In genomic region chr4:6749340-6750171, GRCh38 we compare ENCODE assay signal across 12 cellular contexts. TPM values are rescaled to one million over a fixed set of nuclear protein-coding genes. Genes with fewer than 3 reads are reported as not detected.
A peak's percentile ranks its signal among the peaks of the same experiment; 100 is the strongest.
DNase-seq lines count a peak whose midpoint lies in the region; ATAC-seq and TF ChIP-seq lines count a peak whose summit lies in the region.
"Had no signal": no experiment of that assay in that cellular context is flagged by ENCODE, and none has a peak within 500 bp of the region (broad histone marks: within the 10 kb centered on the region; RNA-seq: fewer than 3 reads in every experiment).

No MANE protein-coding gene starts in this region.

- H3K27ac Mint-ChIP-seq in Calu3 (ENCODE audit: unreplicated experiment): peak overlapping the region; percentile 54
- H3K27ac Mint-ChIP-seq in activated CD8-positive, alpha-beta T cell treated with anti-CD3 and anti-CD28 coated beads for 36 hours: no peak overlapping the region
- H3K27ac Mint-ChIP-seq in immature natural killer cell: no peak overlapping the region

- peak; percentile 61 for DNase-seq in Calu3
- no peak for DNase-seq in RWPE2 (ENCODE audit: low spot score)
- DNase-seq in fibroblast of villous mesenchyme (ENCODE audit: low read depth): peak; percentile 37
- peak; percentile 82 to 83 for DNase-seq in psoas muscle
- no peak for DNase-seq in activated CD8-positive, alpha-beta T cell treated with anti-CD3 and anti-CD28 coated beads for 36 hours
- no peak for DNase-seq in GM19240 (ENCODE audit: insufficient read length, low spot score)
- DNase-seq in immature natural killer cell: no peak
- DNase-seq: activated effector memory CD4-positive, alpha-beta T cell treated with Interleukin-2 at 50 U/mL for 16 hours; NCI-H82 had no signal

- BruUV-seq in Calu3 (replicated peaks; lab: Mats Ljungman, UMichigan): no TSS peak

- H3K4me3 Mint-ChIP-seq in Calu3 (ENCODE audit: low read depth, unreplicated experiment) (peak overlapping the region; percentile 31), immature natural killer cell (no peak overlapping the region)
- H3K4me3 Mint-ChIP-seq in activated CD8-positive, alpha-beta T cell treated with anti-CD3 and anti-CD28 coated beads for 36 hours: no peak overlapping the region

- POLR2A ChIA-PET in activated CD8-positive, alpha-beta T cell treated with anti-CD3 and anti-CD28 coated beads for 36 hours (lab: Charles Lee): no interaction called here

- H3K27me3 ChIP-seq in RWPE2 (ENCODE audit: insufficient read depth, poor library complexity, severe bottlenecking) (no peaks in the 10 kb centered on the region), psoas muscle (ENCODE audit: insufficient read depth in 3 of 3, low read length in 2 of 3) (no peaks in the 10 kb centered on the region)

- ATAC-seq in RWPE2 (ENCODE audit: low read depth) (peak; percentile 81), psoas muscle (peak; percentile 84 to 92 (median 88)), HG02840 (IDR thresholded peaks at IDR 0.05; ENCODE audit: low FRiP score, unreplicated experiment) (no peak)
- no peak for ATAC-seq in activated CD8-positive, alpha-beta T cell treated with anti-CD3 and anti-CD28 coated beads for 36 hours

- intact Hi-C loops in Calu3 (cut with micrococcal nuclease; ENCODE audit: unreplicated experiment): no loop called here
- intact Hi-C loops in psoas muscle (cut with DNase I): no loop called here
- intact Hi-C loops in activated CD8-positive, alpha-beta T cell treated with anti-CD3 and anti-CD28 coated beads for 36 hours (cut with micrococcal nuclease): no loop called here

- H3K4me3 ChIP-seq in RWPE2 (ENCODE audit: severe bottlenecking) (no peak overlapping the region), fibroblast of villous mesenchyme (ENCODE audit: low read depth, low read length) (no peak overlapping the region), psoas muscle (no peak overlapping the region)

- H3K9me3 ChIP-seq in RWPE2 (ENCODE audit: severe bottlenecking): no peaks in the 10 kb centered on the region
- no peaks in the 10 kb centered on the region for H3K9me3 ChIP-seq in psoas muscle

- peaks cover 4% of the 10 kb centered on the region for H3K36me3 Mint-ChIP-seq in Calu3 (ENCODE audit: insufficient read depth, unreplicated experiment)
- no peaks in the 10 kb centered on the region for H3K36me3 Mint-ChIP-seq in activated CD8-positive, alpha-beta T cell treated with anti-CD3 and anti-CD28 coated beads for 36 hours (ENCODE audit: low read depth)
- no peaks in the 10 kb centered on the region for H3K36me3 Mint-ChIP-seq in immature natural killer cell

- H3K27me3 Mint-ChIP-seq in Calu3 (ENCODE audit: unreplicated experiment) (no peaks in the 10 kb centered on the region), immature natural killer cell (ENCODE audit: low read depth in 3 of 3) (peaks cover 0 to 2% (median 0%) of the 10 kb centered on the region in 3 donors)
- H3K27me3 Mint-ChIP-seq in activated CD8-positive, alpha-beta T cell treated with anti-CD3 and anti-CD28 coated beads for 36 hours: no peaks in the 10 kb centered on the region

- H3K36me3 ChIP-seq in RWPE2 (ENCODE audit: low read depth) (no peaks in the 10 kb centered on the region), psoas muscle (ENCODE audit: insufficient read depth in 1 of 2, low read depth in 1 of 2) (no peaks in the 10 kb centered on the region)

- 27 to 32% (median 32%) methylated on average over 22 to 25 of the region's 25 CpGs for WGBS in psoas muscle, 3 donors

- H3K27ac ChIP-seq in RWPE2 (ENCODE audit: poor library complexity, severe bottlenecking): peak overlapping the region; percentile 5
- peak overlapping the region; percentile 46 for H3K27ac ChIP-seq in psoas muscle

- no peaks in the 10 kb centered on the region for H3K9me3 Mint-ChIP-seq in Calu3 (ENCODE audit: low read depth, unreplicated experiment)
- no peaks in the 10 kb centered on the region for H3K9me3 Mint-ChIP-seq in activated CD8-positive, alpha-beta T cell treated with anti-CD3 and anti-CD28 coated beads for 36 hours
- H3K9me3 Mint-ChIP-seq in immature natural killer cell: no peaks in the 10 kb centered on the region

- TF ChIP-seq CTCF in Calu3 (IDR thresholded peaks at IDR 0.05; ENCODE audit: unreplicated experiment) (no peak), RWPE2 (IDR thresholded peaks at IDR 0.05; ENCODE audit: poor library complexity, severe bottlenecking) (no peak), fibroblast of villous mesenchyme (IDR thresholded peaks at IDR 0.05; ENCODE audit: insufficient read depth, low read depth, low read length) (no peak), psoas muscle (IDR thresholded peaks at IDR 0.05) (no peak)
- TF ChIP-seq CTCF in activated CD8-positive, alpha-beta T cell treated with anti-CD3 and anti-CD28 coated beads for 36 hours (IDR thresholded peaks at IDR 0.05): no peak

- H3K4me1 ChIP-seq in RWPE2 (ENCODE audit: insufficient read depth, poor library complexity, severe bottlenecking) (peaks cover 10% of the 10 kb centered on the region), psoas muscle (peaks cover 8% of the 10 kb centered on the region)

- CTCF ChIA-PET in Calu3 (lab: Charles Lee): interaction anchor here (0.6 kb wide), 1 partner anchor 480 kb away, joined by 4 read pairs; the partner anchor contains the start of gene WFS1
- CTCF ChIA-PET in activated CD8-positive, alpha-beta T cell treated with anti-CD3 and anti-CD28 coated beads for 36 hours (lab: Charles Lee): no interaction called here

- H3K4me1 Mint-ChIP-seq in Calu3 (ENCODE audit: low read depth, unreplicated experiment) (peaks cover 41% of the 10 kb centered on the region), immature natural killer cell (peaks cover 7 to 8% of the 10 kb centered on the region in 2 donors)
- H3K4me1 Mint-ChIP-seq in activated CD8-positive, alpha-beta T cell treated with anti-CD3 and anti-CD28 coated beads for 36 hours (ENCODE audit: low read depth): peaks cover 12% of the 10 kb centered on the region

RNA-seq across cellular contexts. Expression of gene KIAA0232, which starts 33.0 kb away (rescaled TPM):
- total RNA-seq in Calu3 (2022): 17.4 and 17.7 TPM in 2 replicates
- 23.2 and 29.8 TPM in 2 replicates for total RNA-seq in fibroblast of villous mesenchyme
- total RNA-seq in psoas muscle: 10 to 100 TPM; 50.9 to 79.8 (median 56.8) TPM
- polyA plus RNA-seq in psoas muscle: 10 to 100 TPM in 2 of 3 donors, 1 to 10 TPM in 1; 8.7 to 53.3 (median 20.8) TPM
- 10 to 100 TPM; 12.8 to 13.3 TPM for total RNA-seq in activated CD8-positive, alpha-beta T cell treated with anti-CD3 and anti-CD28 coated beads for 36 hours
- 10 to 100 TPM in 1 of 3 donors, 1 to 10 TPM in 2; 3.7 to 21.6 (median 5.9) TPM for polyA plus RNA-seq in immature natural killer cell

RNA-seq across cellular contexts. Expression of gene BLOC1S4, which starts 33.6 kb away (rescaled TPM):
- total RNA-seq in Calu3 (2022) (9.2 and 13.2 TPM in 2 replicates), fibroblast of villous mesenchyme (10.4 and 12.6 TPM in 2 replicates), psoas muscle (10 to 100 TPM in 3 of 4 donors, 1 to 10 TPM in 1; 9.3 to 15.0 (median 14.2) TPM)
- polyA plus RNA-seq in psoas muscle (10 to 100 TPM in 1 of 3 donors, 1 to 10 TPM in 2; 7.6 to 13.8 (median 9.7) TPM), immature natural killer cell (10 to 100 TPM; 53.5 to 65.8 (median 54.2) TPM)
- total RNA-seq in activated CD8-positive, alpha-beta T cell treated with anti-CD3 and anti-CD28 coated beads for 36 hours: 10 to 100 TPM; 19.1 to 21.8 TPM

RNA-seq across cellular contexts. Expression of gene MRFAP1L1, which starts 39.9 kb away (rescaled TPM):
- 31.7 and 33.1 TPM in 2 replicates for total RNA-seq in Calu3 (2022)
- total RNA-seq in fibroblast of villous mesenchyme: 34.1 and 42.7 TPM in 2 replicates
- 10 to 100 TPM; 30.0 to 39.1 (median 32.4) TPM for total RNA-seq in psoas muscle
- 10 to 100 TPM; 40.5 to 79.0 (median 48.5) TPM for polyA plus RNA-seq in psoas muscle
- 10 to 100 TPM; 36.7 to 39.2 TPM for total RNA-seq in activated CD8-positive, alpha-beta T cell treated with anti-CD3 and anti-CD28 coated beads for 36 hours
- polyA plus RNA-seq in immature natural killer cell: 100 to 1,000 TPM in 2 of 3 donors, 10 to 100 TPM in 1; 81.3 to 159 (median 139) TPM

RNA-seq across cellular contexts. Expression of gene S100P, which starts 55.9 kb away (rescaled TPM):
- total RNA-seq in Calu3 (2022) (365 and 600 TPM in 2 replicates), fibroblast of villous mesenchyme (not detected in 2 replicates), psoas muscle (1 to 10 TPM in 1 of 4 donors, under 1 TPM in 2, not detected in 1; 0.34 to 1.5 (median 0.68) TPM)
- polyA plus RNA-seq in psoas muscle (under 1 TPM; 0.34 to 0.36 (median 0.35) TPM), immature natural killer cell (1 to 10 TPM in 1 of 3 donors, not detected in 2; 1.5 TPM)
- total RNA-seq in activated CD8-positive, alpha-beta T cell treated with anti-CD3 and anti-CD28 coated beads for 36 hours: 1 to 10 TPM; 3.4 to 4.3 TPM
- total RNA-seq: G401, H1 had no signal
- polyA plus RNA-seq: H1 had no signal

Comparison
In these comparisons a context has a peak if more than half of its experiments do, and no peak if none do; other contexts are left out.
1. DNase-seq: peak in Calu3 (single experiment), fibroblast of villous mesenchyme (single experiment) and psoas muscle (2 of 2); none in RWPE2 (single experiment), activated CD8-positive, alpha-beta T cell treated with anti-CD3 and anti-CD28 coated beads for 36 hours (single experiment), GM19240 (single experiment) and immature natural killer cell (0 of 3).
2. ATAC-seq: peak in RWPE2 (single experiment) and psoas muscle (4 of 4); none in activated CD8-positive, alpha-beta T cell treated with anti-CD3 and anti-CD28 coated beads for 36 hours (single experiment) and HG02840 (single experiment).